In the genomic region with DNA sequence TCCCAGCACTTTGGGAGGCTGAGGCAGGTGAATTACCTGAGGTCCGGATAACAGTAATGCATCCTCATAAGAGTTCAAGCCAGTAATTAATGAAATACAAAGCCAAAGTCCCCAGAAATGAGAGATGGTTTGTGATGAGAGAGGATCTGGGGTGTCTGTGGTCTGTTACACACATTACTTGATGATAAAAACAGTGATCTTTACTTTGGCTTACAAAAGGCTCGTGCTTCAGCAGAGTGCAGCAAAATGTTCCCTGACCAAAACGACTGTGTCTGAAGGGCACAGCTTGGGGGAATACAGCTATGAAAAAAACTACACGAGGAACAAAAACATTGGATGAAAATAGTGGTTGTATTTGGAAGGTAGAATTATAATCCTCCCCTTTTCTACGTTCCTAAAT, we compare ENCODE assay signal across 12 cellular contexts. TPM values are rescaled to one million over a fixed set of nuclear protein-coding genes. Genes with fewer than 3 reads are reported as not detected.
DNase-seq lines count a peak whose midpoint lies in the region; ATAC-seq and TF ChIP-seq lines count a peak whose summit lies in the region.
"Had no signal": no experiment of that assay in that cellular context is flagged by ENCODE, and none has a peak within 500 bp of the region (broad histone marks: within the 10 kb centered on the region; RNA-seq: fewer than 3 reads in every experiment).

No MANE protein-coding gene starts in this region.

- peaks cover 17% of the 10 kb centered on the region for H3K36me3 Mint-ChIP-seq in CD4-positive, alpha-beta T cell (ENCODE audit: low read depth)

- POLR2A ChIA-PET in CD4-positive, alpha-beta T cell (lab: Charles Lee): interaction anchor here (0.6 to 4.1 kb wide), 3 partner anchors 9 to 24 kb away, joined by 3 to 39 read pairs (median 3); no protein-coding TSS in a partner anchor
- POLR2A ChIA-PET in OCI-LY7 (lab: Charles Lee): interaction anchor here (0.6 kb wide), 1 partner anchor 393 kb away, joined by 3 read pairs; no protein-coding TSS in a partner anchor

- H3K27me3 ChIP-seq in CD4-positive, alpha-beta T cell (ENCODE audit: control insufficient read depth, insufficient read depth, low read length): no peaks in the 10 kb centered on the region
- H3K27me3 ChIP-seq: body of pancreas had no signal

- ATAC-seq in CD4-positive, alpha-beta T cell (ENCODE audit: poor library complexity): no peak
- ATAC-seq in sciatic nerve (peak; percentile 68), GM19397 (IDR thresholded peaks at IDR 0.05; ENCODE audit: unreplicated experiment) (no peak)

- H3K27ac Mint-ChIP-seq in CD4-positive, alpha-beta T cell: peak overlapping the region; percentile 82
- H3K27ac Mint-ChIP-seq: H9 had no signal

- peaks cover 2% of the 10 kb centered on the region for H3K9me3 Mint-ChIP-seq in CD4-positive, alpha-beta T cell
- H3K9me3 Mint-ChIP-seq: H9 had no signal

- intact Hi-C loops in CD4-positive, alpha-beta T cell (cut with DNase I, micrococcal nuclease): loop anchor here in 1 of 2 experiments (5.0 kb wide), 1 partner anchor 33 kb away; no protein-coding TSS in a partner anchor
- intact Hi-C loops in OCI-LY7 (cut with micrococcal nuclease; ENCODE audit: unreplicated experiment): no loop called here
- intact Hi-C loops in sciatic nerve (cut with DNase I): no loop called here

- no peaks in the 10 kb centered on the region for H3K9me2 ChIP-seq in OCI-LY7 (ENCODE audit: insufficient read depth, low read length)

- no peaks in the 10 kb centered on the region for H3K27me3 Mint-ChIP-seq in CD4-positive, alpha-beta T cell

- CTCF ChIA-PET in CD4-positive, alpha-beta T cell (lab: Charles Lee): interaction anchor here (1.1 kb wide), 1 partner anchor 9 kb away, joined by 3 read pairs; no protein-coding TSS in a partner anchor
- CTCF ChIA-PET in OCI-LY7 (lab: Charles Lee; ENCODE audit: unreplicated experiment): no interaction called here

- H2AFZ ChIP-seq in OCI-LY7 (ENCODE audit: low read length): no peak overlapping the region

- no peak for TF ChIP-seq CTCF in CD4-positive, alpha-beta T cell (IDR thresholded peaks at IDR 0.05)
- no peak for TF ChIP-seq CTCF in OCI-LY7 (conservative IDR thresholded peaks at IDR 0.05; ENCODE audit: low read length)

- H3K4me3 ChIP-seq in OCI-LY7 (ENCODE audit: low read depth, low read length, poor library complexity, severe bottlenecking): no peak overlapping the region
- H3K4me3 ChIP-seq: body of pancreas had no signal

- peak overlapping the region; percentile 53 for H3K27ac ChIP-seq in CD4-positive, alpha-beta T cell (ENCODE audit: low read depth, low read length)
- H3K27ac ChIP-seq in OCI-LY7 (ENCODE audit: low read depth, low read length, poor library complexity, severe bottlenecking) (no peak overlapping the region), cingulate gyrus (ENCODE audit: low read depth, low read length) (peak overlapping the region; percentile 80)

- peaks cover 11% of the 10 kb centered on the region for H3K4me1 ChIP-seq in OCI-LY7 (ENCODE audit: insufficient read depth, low read length, poor library complexity, severe bottlenecking)
- H3K4me1 ChIP-seq: body of pancreas had no signal

- H3K36me3 ChIP-seq in OCI-LY7 (ENCODE audit: insufficient read depth, low read length): no peaks in the 10 kb centered on the region

- H3K4me3 Mint-ChIP-seq in CD4-positive, alpha-beta T cell: peak overlapping the region; percentile 70
- H3K4me3 Mint-ChIP-seq: H9 had no signal

- H3K4me2 ChIP-seq in OCI-LY7 (ENCODE audit: low read length): peak overlapping the region; percentile 40; the same call in 1 of the 2 replicates

- no peaks in the 10 kb centered on the region for H3K9me3 ChIP-seq in CD4-positive, alpha-beta T cell (ENCODE audit: control insufficient read depth, low read length)
- no peaks in the 10 kb centered on the region for H3K9me3 ChIP-seq in OCI-LY7 (ENCODE audit: low read length)
- H3K9me3 ChIP-seq: body of pancreas had no signal

- H3K79me2 ChIP-seq in OCI-LY7 (ENCODE audit: insufficient read depth, low read depth, low read length): no peaks in the 10 kb centered on the region

- no TSS peak for BruUV-seq in OCI-LY7 (replicated peaks; lab: Mats Ljungman, UMichigan)

- peaks cover 89% of the 10 kb centered on the region for H3K4me1 Mint-ChIP-seq in CD4-positive, alpha-beta T cell (ENCODE audit: low read depth)
- H3K4me1 Mint-ChIP-seq: H9 had no signal

- no peak for DNase-seq in CD4-positive, alpha-beta T cell
- no peak for DNase-seq in OCI-LY7 (ENCODE audit: low spot score)
- DNase-seq in sciatic nerve (ENCODE audit: low spot score): no peak
- no peak for DNase-seq in GDM1 (lab: John Stamatoyannopoulos, UW)
- no peak for DNase-seq in Ammon's horn (ENCODE audit: low spot score)
- DNase-seq: H9; NCI-H1694 treated with DMSO at 0.1 percent for 48 hours; NCI-H774; stimulated activated CD4-positive, alpha-beta T cell treated with anti-CD3 and anti-CD28 coated beads, Interleukin-12 subunit alpha, Interleukin-12 subunit beta, amount 100 ng/mL, for 4 hours had no signal

- H4K20me1 ChIP-seq in OCI-LY7 (ENCODE audit: insufficient read depth, low read length): no peaks in the 10 kb centered on the region

RNA-seq across cellular contexts. Expression of gene CRTC3, which starts 40.9 kb away (rescaled TPM):
- total RNA-seq in CD4-positive, alpha-beta T cell: 10 to 100 TPM; 90.7 to 92.4 TPM
- 5.6 and 8.9 TPM in 2 replicates for total RNA-seq in OCI-LY7 (2014; rRNA removed; shearing (Covaris generic))
- total RNA-seq in OCI-LY7 (2022) (12.4 and 14.7 TPM in 2 replicates), sciatic nerve (74.4 TPM)
